In the genomic region with DNA sequence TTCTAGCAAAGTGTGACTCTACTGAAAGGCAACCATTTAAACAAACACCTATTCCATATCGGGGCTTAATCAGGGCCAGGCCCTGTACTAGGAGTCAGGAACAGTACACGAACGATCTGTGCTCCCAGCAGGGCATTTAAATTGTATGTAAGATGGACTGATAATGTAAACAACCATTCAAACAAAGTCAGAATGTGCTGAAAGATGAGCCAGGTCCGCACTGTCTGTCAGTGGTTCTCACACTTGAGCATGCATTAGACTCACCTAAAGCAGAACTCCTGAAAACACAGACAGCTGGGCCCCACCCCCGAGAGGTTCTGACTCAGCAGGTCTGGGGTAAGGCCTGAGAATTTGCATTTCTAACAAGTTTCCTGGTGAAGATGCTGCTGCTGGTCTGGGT, we compare ENCODE assay signal across 23 cellular contexts.
"Had no signal": no experiment of that assay in that cellular context is flagged by ENCODE, and none has a peak within 500 bp of the region (broad histone marks: within the 10 kb centered on the region; RNA-seq: fewer than 3 reads in every experiment).

No MANE protein-coding gene starts in this region.

- H3K4me3 Mint-ChIP-seq: activated B cell treated with CpG ODN at 0.5 μM for 24 hours; activated CD4-positive, alpha-beta T cell treated with anti-CD3 and anti-CD28 coated beads, Interleukin-2, amount 10 ng/mL, durations not matched to agents 7 days and 5 days; activated naive CD8-positive, alpha-beta T cell treated with anti-CD3 and anti-CD28 coated beads for 36 hours; activated T-cell treated with anti-CD3 and anti-CD28 coated beads, Interleukin-2, amount 50 U/mL, for 72 hours; brain; central memory CD8-positive, alpha-beta T cell; naive thymus-derived CD8-positive, alpha-beta T cell; stimulated activated effector memory CD8-positive, alpha-beta T cell treated with anti-CD3 and anti-CD28 coated beads, Interleukin-12 subunit alpha, Interleukin-12 subunit beta, amount 100 ng/mL, for 72 hours had no signal

- H3K27ac ChIP-seq: esophagus squamous epithelium, hepatocyte, left ventricle myocardium inferior, neutrophil, parathyroid adenoma, thyroid gland, vagina had no signal

- H3K9me3 ChIP-seq: neutrophil, thyroid gland, vagina had no signal

- H3K36me3 Mint-ChIP-seq: activated naive CD8-positive, alpha-beta T cell treated with anti-CD3 and anti-CD28 coated beads for 36 hours; brain; stimulated activated effector memory CD8-positive, alpha-beta T cell treated with anti-CD3 and anti-CD28 coated beads, Interleukin-12 subunit alpha, Interleukin-12 subunit beta, amount 100 ng/mL, for 72 hours had no signal

- H3K4me1 ChIP-seq: esophagus squamous epithelium, left ventricle myocardium inferior, vagina had no signal

- DNase-seq: activated B cell treated with CpG ODN at 0.5 μM for 24 hours; activated CD4-positive, alpha-beta T cell treated with anti-CD3 and anti-CD28 coated beads, Interleukin-2, amount 10 ng/mL, durations not matched to agents 7 days and 5 days; activated CD8-positive, alpha-beta memory T cell treated with anti-CD3 and anti-CD28 coated beads, Interleukin-2, amount 50 U/mL, for 48 hours; activated gamma-delta T cell; activated naive CD8-positive, alpha-beta T cell treated with anti-CD3 and anti-CD28 coated beads for 36 hours; activated T-cell treated with anti-CD3 and anti-CD28 coated beads, Interleukin-2, amount 50 U/mL, for 72 hours; amygdala; cortex of kidney; effector CD4-positive, alpha-beta T cell; esophagus squamous epithelium; kidney; left ventricle myocardium inferior; naive thymus-derived CD8-positive, alpha-beta T cell; stimulated activated CD4-positive, alpha-beta T cell treated with anti-CD3 and anti-CD28 coated beads, Interleukin-12 subunit alpha, Interleukin-12 subunit beta, amount 100 ng/mL, for 4 hours; stimulated activated CD4-positive, alpha-beta T cell treated with anti-CD3 and anti-CD28 coated beads, Interleukin-2, amount 100 ng/mL, for 24 hours; thyroid gland had no signal

- H3K27me3 ChIP-seq: esophagus squamous epithelium, hepatocyte, neutrophil, thyroid gland, vagina had no signal

- H3K9me3 Mint-ChIP-seq: activated CD4-positive, alpha-beta T cell treated with anti-CD3 and anti-CD28 coated beads, Interleukin-2, amount 10 ng/mL, durations not matched to agents 7 days and 5 days; central memory CD8-positive, alpha-beta T cell had no signal

- H3K36me3 ChIP-seq: esophagus squamous epithelium, left ventricle myocardium inferior, neutrophil, thyroid gland, vagina had no signal

- H3K27ac Mint-ChIP-seq: activated B cell treated with CpG ODN at 0.5 μM for 24 hours; activated CD4-positive, alpha-beta T cell treated with anti-CD3 and anti-CD28 coated beads, Interleukin-2, amount 10 ng/mL, durations not matched to agents 7 days and 5 days; activated naive CD8-positive, alpha-beta T cell treated with anti-CD3 and anti-CD28 coated beads for 36 hours; activated T-cell treated with anti-CD3 and anti-CD28 coated beads, Interleukin-2, amount 50 U/mL, for 72 hours; brain; naive thymus-derived CD8-positive, alpha-beta T cell; stimulated activated effector memory CD8-positive, alpha-beta T cell treated with anti-CD3 and anti-CD28 coated beads, Interleukin-12 subunit alpha, Interleukin-12 subunit beta, amount 100 ng/mL, for 72 hours had no signal

- ATAC-seq: activated T-cell treated with anti-CD3 and anti-CD28 coated beads, Interleukin-2, amount 50 U/mL, for 72 hours; naive thymus-derived CD8-positive, alpha-beta T cell; stimulated activated effector memory CD8-positive, alpha-beta T cell treated with anti-CD3 and anti-CD28 coated beads, Interleukin-12 subunit alpha, Interleukin-12 subunit beta, amount 100 ng/mL, for 72 hours had no signal

- H3K4me1 Mint-ChIP-seq: activated B cell treated with CpG ODN at 0.5 μM for 24 hours; activated CD4-positive, alpha-beta T cell treated with anti-CD3 and anti-CD28 coated beads, Interleukin-2, amount 10 ng/mL, durations not matched to agents 7 days and 5 days; activated naive CD8-positive, alpha-beta T cell treated with anti-CD3 and anti-CD28 coated beads for 36 hours; central memory CD8-positive, alpha-beta T cell; naive thymus-derived CD8-positive, alpha-beta T cell; stimulated activated effector memory CD8-positive, alpha-beta T cell treated with anti-CD3 and anti-CD28 coated beads, Interleukin-12 subunit alpha, Interleukin-12 subunit beta, amount 100 ng/mL, for 72 hours had no signal

- H3K4me3 ChIP-seq: esophagus squamous epithelium, hepatocyte, left ventricle myocardium inferior, thyroid gland, vagina had no signal
